ENCODE assay signal across 18 cellular contexts in genomic region chr10:60714242-60714641, GRCh38.
A peak's percentile ranks its signal among the peaks of the same experiment; 100 is the strongest.
DNase-seq lines count a peak whose midpoint lies in the region; ATAC-seq lines count a peak whose summit lies in the region.
"Had no signal": no experiment of that assay in that cellular context is flagged by ENCODE, and none has a peak within 500 bp of the region (broad histone marks: within the 10 kb centered on the region; RNA-seq: fewer than 3 reads in every experiment).

No MANE protein-coding gene starts in this region.

- ATAC-seq in GM18867 (IDR thresholded peaks at IDR 0.05; ENCODE audit: unreplicated experiment): peak; percentile 69
- peak; percentile 64 for ATAC-seq in GM21529 (IDR thresholded peaks at IDR 0.05; ENCODE audit: unreplicated experiment)
- ATAC-seq: lower lobe of right lung had no signal

- peaks cover 54% of the 10 kb centered on the region for H3K4me1 Mint-ChIP-seq in T-helper 1 cell treated with Interleukin-12 subunit alpha and Interleukin-12 subunit beta and Interleukin-4 antibody, amounts not matched to agents 30 μg/mL and 1 μg/mL, for 36 hours (ENCODE audit: low read depth)

- DNase-seq in iris pigment epithelial cell (ENCODE audit: low read depth) (peak; percentile 70), hypothalamus (lab: John Stamatoyannopoulos, UW) (no peak), SIG-M5 treated with dmso at 0.1 percent for 504 hours (lab: John Stamatoyannopoulos, UW; ENCODE audit: unreplicated experiment) (no peak), NCI-H526 treated with DMSO at 0.1 percent for 48 hours (lab: John Stamatoyannopoulos, UW) (no peak)
- DNase-seq: activated CD4-positive, CD25-positive, alpha-beta regulatory T cell treated with anti-CD3 and anti-CD28 coated beads, Interleukin-2, amount 50 U/mL, for 72 hours; activated CD8-positive, alpha-beta memory T cell treated with anti-CD3 and anti-CD28 coated beads, Interleukin-2, amount 50 U/mL, for 48 hours; lower lobe of right lung; NCI-H187 treated with DMSO at 0.1 percent for 48 hours; NCI-H446 treated with DMSO at 0.1 percent for 48 hours; SHP77 treated with DMSO at 0.1 percent for 48 hours; stimulated activated CD4-positive, alpha-beta T cell treated with anti-CD3 and anti-CD28 coated beads, Interleukin-4, amount 100 ng/mL, for 1 hour; T1000; testis had no signal

- H3K4me3 Mint-ChIP-seq in T-helper 1 cell treated with Interleukin-12 subunit alpha and Interleukin-12 subunit beta and Interleukin-4 antibody, amounts not matched to agents 30 μg/mL and 1 μg/mL, for 36 hours: peak overlapping the region; percentile 57
- H3K4me3 Mint-ChIP-seq: activated naive CD8-positive, alpha-beta T cell; B cell had no signal

- H3K36me3 Mint-ChIP-seq in T-helper 1 cell treated with Interleukin-12 subunit alpha and Interleukin-12 subunit beta and Interleukin-4 antibody, amounts not matched to agents 30 μg/mL and 1 μg/mL, for 36 hours (ENCODE audit: low read depth): peaks cover 40% of the 10 kb centered on the region
- H3K36me3 Mint-ChIP-seq: activated naive CD8-positive, alpha-beta T cell had no signal

- peak overlapping the region; percentile 80 for H3K27ac Mint-ChIP-seq in T-helper 1 cell treated with Interleukin-12 subunit alpha and Interleukin-12 subunit beta and Interleukin-4 antibody, amounts not matched to agents 30 μg/mL and 1 μg/mL, for 36 hours
- H3K27ac Mint-ChIP-seq: activated naive CD8-positive, alpha-beta T cell; B cell had no signal

- H3K9me3 Mint-ChIP-seq in T-helper 1 cell treated with Interleukin-12 subunit alpha and Interleukin-12 subunit beta and Interleukin-4 antibody, amounts not matched to agents 30 μg/mL and 1 μg/mL, for 36 hours: peaks cover 8% of the 10 kb centered on the region

- H3K27me3 Mint-ChIP-seq in T-helper 1 cell treated with Interleukin-12 subunit alpha and Interleukin-12 subunit beta and Interleukin-4 antibody, amounts not matched to agents 30 μg/mL and 1 μg/mL, for 36 hours (ENCODE audit: low read depth): no peaks in the 10 kb centered on the region
